In genomic region chr6:158996863-158997262, GRCh38 we compare ENCODE assay signal across 29 cellular contexts. TPM values are rescaled to one million over a fixed set of nuclear protein-coding genes. Genes with fewer than 3 reads are reported as not detected.
A peak's percentile ranks its signal among the peaks of the same experiment; 100 is the strongest.
DNase-seq lines count a peak whose midpoint lies in the region; ATAC-seq and TF ChIP-seq lines count a peak whose summit lies in the region.
"Had no signal": no experiment of that assay in that cellular context is flagged by ENCODE, and none has a peak within 500 bp of the region (broad histone marks: within the 10 kb centered on the region; RNA-seq: fewer than 3 reads in every experiment).

No MANE protein-coding gene starts in this region.

- H3F3A ChIP-seq in PC-9 (ENCODE audit: insufficient read depth, low read depth) = peaks cover 16% of the 10 kb centered on the region

- no peak overlapping the region for H4K91ac ChIP-seq in mesenchymal stem cell (ENCODE audit: low read length)

- no peak overlapping the region for H3K4ac ChIP-seq in mesenchymal stem cell (ENCODE audit: low read depth in 1 of 2, low read length in 2 of 2)

- H2BK120ac ChIP-seq in mesenchymal stem cell (ENCODE audit: low read depth, low read length) = no peak overlapping the region

- H3K4me3 ChIP-seq in HL-60 (replicated peaks; ENCODE audit: insufficient read depth, low read length) (no peak overlapping the region), PC-9 (no peak overlapping the region), mesenchymal stem cell (ENCODE audit: insufficient read depth in 1 of 2, low read depth in 1 of 2, low read length in 2 of 2) (no peak overlapping the region)
- H3K4me3 ChIP-seq: cardiac muscle cell, GM23338, thyroid gland had no signal

- H3K79me2 ChIP-seq in PC-9 (ENCODE audit: low read depth) = peaks cover 57% of the 10 kb centered on the region

- 0 out of 2 replicates have a peak, but pooled peaks cover 4% of the 10 kb centered on the region for H3K9me2 ChIP-seq in PC-9 (ENCODE audit: insufficient read depth)

- no TSS peak for BruUV-seq in PC-9 (replicated peaks; lab: Mats Ljungman, UMichigan)

- no peak for TF ChIP-seq CTCF in CD14-positive monocyte (IDR thresholded peaks at IDR 0.05)
- no peak for TF ChIP-seq CTCF in HL-60 (IDR thresholded peaks at IDR 0.05; ENCODE audit: insufficient read depth, low read length)
- no peak for TF ChIP-seq CTCF in PC-9 (conservative IDR thresholded peaks at IDR 0.05)

- H2BK15ac ChIP-seq in mesenchymal stem cell (ENCODE audit: low read depth, poor library complexity, severe bottlenecking) = no peak overlapping the region

- no peak overlapping the region for H3K18ac ChIP-seq in mesenchymal stem cell (ENCODE audit: low read depth in 1 of 2, low read length in 2 of 2)

- ATAC-seq in HG02588 (IDR thresholded peaks at IDR 0.05; ENCODE audit: unreplicated experiment) = no peak
- ATAC-seq in stimulated activated memory B cell treated with anti-CD40 and anti-IgM and Interleukin-4, amounts not matched to agents 10 μg/mL and 1 μg/mL and 100 μg/mL, for 72 hours = no peak
- ATAC-seq: CD8-positive, alpha-beta T cell; GM23338; Panc1; sciatic nerve; stimulated activated naive CD8-positive, alpha-beta T cell treated with anti-CD3 and anti-CD28 coated beads, Interleukin-15, amount 100 ng/mL, for 72 hours had no signal

- no peak overlapping the region for H2AFZ ChIP-seq in PC-9
- H2AFZ ChIP-seq in mesenchymal stem cell (ENCODE audit: low read depth, low read length) = no peak overlapping the region
- H2AFZ ChIP-seq: GM23338 had no signal

- H2BK12ac ChIP-seq in mesenchymal stem cell (ENCODE audit: low read length in 2 of 2) = no peak overlapping the region

- peak overlapping the region; percentile 85 to 96 (median 94) for H3K27ac Mint-ChIP-seq in CD14-positive monocyte
- no peak overlapping the region for H3K27ac Mint-ChIP-seq in stimulated activated memory B cell treated with anti-CD40 and anti-IgM and Interleukin-4, amounts not matched to agents 10 μg/mL and 1 μg/mL and 100 μg/mL, for 72 hours
- H3K27ac Mint-ChIP-seq: activated naive CD4-positive, alpha-beta T cell treated with anti-CD3 and anti-CD28 coated beads, Interleukin-2, amount 50 U/mL, for 24 hours; CD8-positive, alpha-beta T cell; GM23338; stimulated activated naive CD8-positive, alpha-beta T cell treated with anti-CD3 and anti-CD28 coated beads, Interleukin-15, amount 100 ng/mL, for 72 hours; T-helper 1 cell treated with Interleukin-12 subunit alpha and Interleukin-12 subunit beta and Interleukin-4 antibody, amounts not matched to agents 30 μg/mL and 1 μg/mL, for 36 hours had no signal

- H3K4me3 Mint-ChIP-seq in CD14-positive monocyte = no peak overlapping the region
- no peak overlapping the region for H3K4me3 Mint-ChIP-seq in stimulated activated memory B cell treated with anti-CD40 and anti-IgM and Interleukin-4, amounts not matched to agents 10 μg/mL and 1 μg/mL and 100 μg/mL, for 72 hours
- H3K4me3 Mint-ChIP-seq: activated naive CD4-positive, alpha-beta T cell treated with anti-CD3 and anti-CD28 coated beads, Interleukin-2, amount 50 U/mL, for 24 hours; CD8-positive, alpha-beta T cell; GM23338; T-helper 1 cell treated with Interleukin-12 subunit alpha and Interleukin-12 subunit beta and Interleukin-4 antibody, amounts not matched to agents 30 μg/mL and 1 μg/mL, for 36 hours had no signal

- peaks cover 0 to 3% (median 1%) of the 10 kb centered on the region in 3 donors for H3K27me3 Mint-ChIP-seq in CD14-positive monocyte (ENCODE audit: low read depth in 3 of 3)
- H3K27me3 Mint-ChIP-seq in stimulated activated memory B cell treated with anti-CD40 and anti-IgM and Interleukin-4, amounts not matched to agents 10 μg/mL and 1 μg/mL and 100 μg/mL, for 72 hours = no peaks in the 10 kb centered on the region
- H3K27me3 Mint-ChIP-seq: activated naive CD4-positive, alpha-beta T cell treated with anti-CD3 and anti-CD28 coated beads, Interleukin-2, amount 50 U/mL, for 24 hours; stimulated activated naive CD8-positive, alpha-beta T cell treated with anti-CD3 and anti-CD28 coated beads, Interleukin-15, amount 100 ng/mL, for 72 hours had no signal

- no peaks in the 10 kb centered on the region for H3K27me3 ChIP-seq in HL-60 (ENCODE audit: insufficient read depth, poor library complexity, severe bottlenecking)
- H3K27me3 ChIP-seq in PC-9 (ENCODE audit: insufficient read depth, low read depth) = no peaks in the 10 kb centered on the region
- no peaks in the 10 kb centered on the region for H3K27me3 ChIP-seq in mesenchymal stem cell (ENCODE audit: control insufficient read depth in 1 of 2, insufficient read depth in 1 of 2, low read length in 2 of 2)
- H3K27me3 ChIP-seq: cardiac muscle cell, thyroid gland had no signal

- peaks cover 14 to 22% of the 10 kb centered on the region in 2 donors for H3K36me3 Mint-ChIP-seq in CD14-positive monocyte
- peaks cover 6% of the 10 kb centered on the region for H3K36me3 Mint-ChIP-seq in stimulated activated memory B cell treated with anti-CD40 and anti-IgM and Interleukin-4, amounts not matched to agents 10 μg/mL and 1 μg/mL and 100 μg/mL, for 72 hours

- peaks cover 0 to 11% (median 4%) of the 10 kb centered on the region in 7 donors for H3K9me3 Mint-ChIP-seq in CD14-positive monocyte
- H3K9me3 Mint-ChIP-seq in stimulated activated memory B cell treated with anti-CD40 and anti-IgM and Interleukin-4, amounts not matched to agents 10 μg/mL and 1 μg/mL and 100 μg/mL, for 72 hours = no peaks in the 10 kb centered on the region
- H3K9me3 Mint-ChIP-seq: CD8-positive, alpha-beta T cell; GM23338; stimulated activated naive CD8-positive, alpha-beta T cell treated with anti-CD3 and anti-CD28 coated beads, Interleukin-15, amount 100 ng/mL, for 72 hours; T-helper 1 cell treated with Interleukin-12 subunit alpha and Interleukin-12 subunit beta and Interleukin-4 antibody, amounts not matched to agents 30 μg/mL and 1 μg/mL, for 36 hours had no signal

- H3K4me1 ChIP-seq in PC-9 (replicated peaks; ENCODE audit: insufficient read depth) (peaks cover 47% of the 10 kb centered on the region), mesenchymal stem cell (ENCODE audit: control insufficient read depth, insufficient read depth, low read depth, low read length) (peaks cover 3% of the 10 kb centered on the region)

- H3K9ac ChIP-seq in mesenchymal stem cell (ENCODE audit: low read length) = no peak overlapping the region

- peaks cover 5% of the 10 kb centered on the region for H3K79me1 ChIP-seq in mesenchymal stem cell (replicated peaks; ENCODE audit: low read length, poor library complexity, severe bottlenecking)

- no peaks in the 10 kb centered on the region for H4K20me1 ChIP-seq in PC-9 (ENCODE audit: insufficient read depth)

- intact Hi-C loops in CD14-positive monocyte (cut with micrococcal nuclease) (loop anchor here in 1 of 2 donors (10.0 kb wide), 1 partner anchor 122 kb away; no protein-coding TSS in a partner anchor), PC-9 (cut with micrococcal nuclease; ENCODE audit: unreplicated experiment) (no loop called here)

- 81% methylated on average over 2 of the region's 2 CpGs for WGBS in mesenchymal stem cell

- DNase-seq in CD14-positive monocyte (ENCODE audit: low spot score) (peak; percentile 63), HL-60 (ENCODE audit: low read depth in 1 of 2, low spot score in 1 of 2) (peak; percentile 60 to 62), PC-9 (no peak), mesenchymal stem cell (peak; percentile 28), medulla oblongata (ENCODE audit: extremely low spot score) (no peak)
- DNase-seq: activated CD4-positive, alpha-beta T cell treated with anti-CD3 and anti-CD28 coated beads for 1 hour; anterior cingulate cortex; CD8-positive, alpha-beta T cell; cortex of kidney; GDM1; islet precursor cell; Karpas-422; NCI-H1105; NCI-H2029 treated with DMSO at 0.1 percent for 48 hours; NCI-H446; stimulated activated CD4-positive, alpha-beta T cell treated with anti-CD3 and anti-CD28 coated beads, Interleukin-15, amount 100 ng/mL, for 24 hours; stimulated activated naive CD8-positive, alpha-beta T cell treated with anti-CD3 and anti-CD28 coated beads, Interleukin-15, amount 100 ng/mL, for 72 hours; thyroid gland had no signal

- H3K27ac ChIP-seq in HL-60 (replicated peaks) (no peak overlapping the region), PC-9 (no peak overlapping the region), mesenchymal stem cell (ENCODE audit: low read length, poor library complexity, severe bottlenecking) (no peak overlapping the region)
- H3K27ac ChIP-seq: cardiac muscle cell, thyroid gland had no signal

- H2AK5ac ChIP-seq in mesenchymal stem cell (ENCODE audit: low read length, severe bottlenecking) = no peak overlapping the region

- H3K9me3 ChIP-seq in PC-9 (ENCODE audit: insufficient read depth, low read depth) = peaks cover 15% of the 10 kb centered on the region
- H3K9me3 ChIP-seq in mesenchymal stem cell (ENCODE audit: control insufficient read depth, low read length) = no peaks in the 10 kb centered on the region
- H3K9me3 ChIP-seq: thyroid gland had no signal

- peaks cover 42% of the 10 kb centered on the region for H3K4me1 Mint-ChIP-seq in CD14-positive monocyte
- peaks cover 32% of the 10 kb centered on the region for H3K4me1 Mint-ChIP-seq in stimulated activated memory B cell treated with anti-CD40 and anti-IgM and Interleukin-4, amounts not matched to agents 10 μg/mL and 1 μg/mL and 100 μg/mL, for 72 hours

- CTCF ChIA-PET in PC-9 (lab: Charles Lee) = no interaction called here

- 0 out of 2 replicates have a peak overlapping the region, but pooled peaks have one; percentile 15 for H3K4me2 ChIP-seq in PC-9
- H3K4me2 ChIP-seq in mesenchymal stem cell (ENCODE audit: low read length, poor library complexity, severe bottlenecking) = no peak overlapping the region
- H3K4me2 ChIP-seq: GM23338 had no signal

- H2BK5ac ChIP-seq in mesenchymal stem cell (ENCODE audit: low read depth, low read length, poor library complexity, severe bottlenecking) = no peak overlapping the region

- H4K8ac ChIP-seq in mesenchymal stem cell (ENCODE audit: low read length) = no peak overlapping the region

- H3K14ac ChIP-seq in mesenchymal stem cell (ENCODE audit: low read length in 2 of 2) = no peak overlapping the region

- no peak overlapping the region for H3K23ac ChIP-seq in mesenchymal stem cell (ENCODE audit: low read length in 2 of 2)

- POLR2A ChIA-PET in PC-9 (lab: Charles Lee; ENCODE audit: unreplicated experiment) = no interaction called here

- H3K36me3 ChIP-seq in PC-9 (ENCODE audit: low read depth) (peaks cover 33% of the 10 kb centered on the region), mesenchymal stem cell (ENCODE audit: control insufficient read depth in 1 of 2, insufficient read depth in 2 of 2, low read depth in 1 of 2, low read length in 2 of 2) (peaks cover 3 to 5% of the 10 kb centered on the region in 2 experiments)
- H3K36me3 ChIP-seq: cardiac muscle cell, thyroid gland had no signal

RNA-seq across cellular contexts. Expression of gene RSPH3, which starts 3.1 kb away (rescaled TPM):
- 1 to 10 TPM; 4.6 to 9.6 TPM for polyA plus RNA-seq in CD14-positive monocyte
- 10.9 and 16.6 TPM in 2 replicates for total RNA-seq in PC-9 (2021)
- polyA plus RNA-seq in mesenchymal stem cell (2013, experiment 1 of 2) = 6.8 TPM
- 6.8 TPM for polyA plus RNA-seq in mesenchymal stem cell (2013, experiment 2 of 2)

RNA-seq across cellular contexts. Expression of gene TAGAP, which starts 47.9 kb away (rescaled TPM):
- polyA plus RNA-seq in CD14-positive monocyte = 10 to 100 TPM; 51.9 to 59.1 TPM
- 0.23 TPM in 1 of 2 replicates, not detected in the other for total RNA-seq in PC-9 (2021)
- polyA plus RNA-seq in mesenchymal stem cell (2013, experiment 1 of 2) = 0.03 TPM
- polyA plus RNA-seq in mesenchymal stem cell (2013, experiment 2 of 2) = not detected
- total RNA-seq: cardiac muscle cell, fibroblast of lung, glomerular endothelial cell, GM23338 had no signal
- polyA plus RNA-seq: cardiac muscle cell, fibroblast of lung, GM23338, neural cell had no signal

Comparison
In these comparisons a context has a peak if more than half of its experiments do, and no peak if none do; other contexts are left out.
1. DNase-seq: peak in CD14-positive monocyte (single experiment), HL-60 (2 of 2) and mesenchymal stem cell (single experiment); none in PC-9 (0 of 2) and medulla oblongata (single experiment).